8 cellular contexts compared by ENCODE assay signal in the genomic region with DNA sequence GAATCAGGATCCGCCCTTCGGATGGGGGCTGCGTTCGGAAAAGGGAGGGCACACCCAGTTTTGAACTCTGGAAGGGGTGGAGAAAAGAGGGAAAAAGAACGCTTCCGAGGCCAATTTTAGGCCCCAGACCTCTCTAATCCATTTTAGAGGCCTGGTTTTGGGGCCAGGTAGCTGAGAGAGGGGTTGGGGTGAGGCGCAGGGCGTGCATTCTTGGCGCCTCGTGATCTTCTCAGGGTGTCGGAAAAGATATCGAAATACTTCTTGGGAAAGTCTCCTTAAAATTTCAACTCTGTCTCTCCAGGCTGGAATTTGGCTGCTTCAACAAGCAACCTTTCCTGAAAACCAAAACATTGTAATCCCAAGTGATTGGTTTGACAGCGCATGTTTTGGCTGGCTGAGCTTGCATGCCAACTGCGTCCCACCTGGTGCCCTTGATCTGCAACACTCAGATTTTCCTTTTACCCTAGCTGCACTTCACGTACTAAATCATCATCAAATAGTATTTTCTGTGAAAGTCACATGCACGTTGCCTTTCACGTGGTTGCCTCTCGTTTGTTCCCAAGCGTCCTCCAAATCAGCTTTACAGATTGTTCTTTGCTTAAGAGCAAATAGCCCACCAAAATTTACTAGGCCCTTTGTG. TPM values are rescaled to one million over a fixed set of nuclear protein-coding genes. Genes with fewer than 3 reads are reported as not detected.
DNase-seq lines count a peak whose midpoint lies in the region; ATAC-seq and TF ChIP-seq lines count a peak whose summit lies in the region.

No MANE protein-coding gene starts in this region.

- POLR2A ChIA-PET in OCI-LY7 (lab: Charles Lee), result interaction anchor here (0.6 to 1.9 kb wide), 13 partner anchors 15 to 657 kb away, joined by 3 to 11 read pairs (median 3); no protein-coding TSS in a partner anchor

- peaks cover 46% of the 10 kb centered on the region for H3K79me2 ChIP-seq in OCI-LY7 (ENCODE audit: insufficient read depth, low read depth, low read length)

- peak overlapping the region; percentile 84 for H3K4me3 ChIP-seq in OCI-LY7 (ENCODE audit: low read depth, low read length, poor library complexity, severe bottlenecking)
- H3K4me3 ChIP-seq in right cardiac atrium (ENCODE audit: low read length), result peak overlapping the region; percentile 99
- peak overlapping the region; percentile 73 to 94 (median 82) for H3K4me3 ChIP-seq in gastrocnemius medialis

- H3K4me1 ChIP-seq in OCI-LY7 (ENCODE audit: insufficient read depth, low read length, poor library complexity, severe bottlenecking) (peaks cover 26% of the 10 kb centered on the region), right cardiac atrium (ENCODE audit: control insufficient read depth, insufficient read depth, low read length) (peaks cover 2% of the 10 kb centered on the region), gastrocnemius medialis (peaks cover 23% of the 10 kb centered on the region in 2 donors)

- H3K4me2 ChIP-seq in OCI-LY7 (ENCODE audit: low read length), result peak overlapping the region; percentile 92

- H3K9me2 ChIP-seq in OCI-LY7 (ENCODE audit: insufficient read depth, low read length), result no peaks in the 10 kb centered on the region

- H3K9me3 ChIP-seq in OCI-LY7 (ENCODE audit: low read length), result no peaks in the 10 kb centered on the region
- H3K9me3 ChIP-seq in right cardiac atrium (ENCODE audit: control insufficient read depth, low read length), result no peaks in the 10 kb centered on the region
- H3K9me3 ChIP-seq in gastrocnemius medialis, result no peaks in the 10 kb centered on the region

- no peak for TF ChIP-seq CTCF in OCI-LY7 (conservative IDR thresholded peaks at IDR 0.05; ENCODE audit: low read length)
- TF ChIP-seq CTCF in gastrocnemius medialis (IDR thresholded peaks at IDR 0.05 in 4 of 5, conservative IDR thresholded peaks at IDR 0.05 in 1 of 5), result no peak

- intact Hi-C loops in OCI-LY7 (cut with micrococcal nuclease; ENCODE audit: unreplicated experiment) (loop anchor here (1.0 to 5.0 kb wide), 4 partner anchors 68 to 522 kb away; partner anchors contain the start of genes PEX13, PUS10 and USP34), right cardiac atrium (cut with DNase I) (loop anchor here in 3 of 4 donors (5.0 to 10.0 kb wide), 3 partner anchors 126 to 236 kb away; no protein-coding TSS in a partner anchor), gastrocnemius medialis (cut with DNase I; ENCODE audit: low total_unique reads) (loop anchor here (1.0 to 5.0 kb wide), 7 partner anchors 68 to 362 kb away; partner anchors contain the start of gene USP34)

- DNase-seq in DMS114 treated with DMSO at 0.1 percent for 48 hours (lab: John Stamatoyannopoulos, UW; ENCODE audit: unreplicated experiment), result peak; percentile 36
- DNase-seq in HT1080 (ENCODE audit: low read depth), result peak; percentile 47
- peak; percentile 54 for DNase-seq in OCI-LY7 (ENCODE audit: low spot score)
- peak; percentile 54 for DNase-seq in activated naive CD4-positive, alpha-beta T cell treated with Interleukin-2 at 50 U/mL for 16 hours
- DNase-seq in right cardiac atrium, result peak in 1 of 3 donors; percentile 53
- peak; percentile 8 to 25 for DNase-seq in gastrocnemius medialis

- H3K27me3 ChIP-seq in right cardiac atrium (ENCODE audit: control insufficient read depth, insufficient read depth) (no peaks in the 10 kb centered on the region), gastrocnemius medialis (no peaks in the 10 kb centered on the region)

- in situ Hi-C loops in gastrocnemius medialis (cut with MboI; ENCODE audit: low sequenced_read_pairs in 4 of 4), result loop anchor here (10.0 to 25.0 kb wide), 4 partner anchors 64 to 226 kb away; partner anchors contain the start of gene USP34 (in 1 of the 4)

- peaks cover 21% of the 10 kb centered on the region for H4K20me1 ChIP-seq in OCI-LY7 (ENCODE audit: insufficient read depth, low read length)

- CTCF ChIA-PET in OCI-LY7 (lab: Charles Lee; ENCODE audit: unreplicated experiment), result no interaction called here

- WGBS in right cardiac atrium, result 2% methylated on average over 19 of the region's 19 CpGs

- TSS peak; percentile 94 for BruUV-seq in OCI-LY7 (replicated peaks; lab: Mats Ljungman, UMichigan)

- ATAC-seq in right cardiac atrium (no peak), gastrocnemius medialis (no peak), HG03521 (IDR thresholded peaks at IDR 0.05; ENCODE audit: unreplicated experiment) (no peak), HG03571 (IDR thresholded peaks at IDR 0.05; ENCODE audit: unreplicated experiment) (no peak)

- H3K36me3 ChIP-seq in OCI-LY7 (ENCODE audit: insufficient read depth, low read length) (peaks cover 31% of the 10 kb centered on the region), gastrocnemius medialis (no peaks in the 10 kb centered on the region)

- H2AFZ ChIP-seq in OCI-LY7 (ENCODE audit: low read length), result peak overlapping the region; percentile 84

- TF ChIP-seq POLR2A in gastrocnemius medialis (IDR thresholded peaks at IDR 0.05), result no peak

- peak overlapping the region; percentile 89 for H3K27ac ChIP-seq in OCI-LY7 (ENCODE audit: low read depth, low read length, poor library complexity, severe bottlenecking)
- peak overlapping the region; percentile 99 for H3K27ac ChIP-seq in right cardiac atrium (ENCODE audit: low read length)
- peak overlapping the region; percentile 97 to 99 (median 99) for H3K27ac ChIP-seq in gastrocnemius medialis

RNA-seq across cellular contexts. Expression of gene XPO1, which starts 0.9 kb away (rescaled TPM):
- 164 and 197 TPM in 2 replicates for total RNA-seq in HT1080 (2014; rRNA removed; shearing (Covaris generic))
- 135 and 158 TPM in 2 replicates for polyA plus RNA-seq in HT1080 (2015; cell fraction: cytosol; rRNA removed)
- polyA plus RNA-seq in HT1080 (2015; cell fraction: nucleus; rRNA removed), result 443 and 523 TPM in 2 replicates
- total RNA-seq in OCI-LY7 (2014; rRNA removed; shearing (Covaris generic)), result 164 and 177 TPM in 2 replicates
- total RNA-seq in OCI-LY7 (2022), result 287 and 303 TPM in 2 replicates
- 10 to 100 TPM; 53.7 to 81.7 (median 62.2) TPM for total RNA-seq in right cardiac atrium
- 38.5 TPM for polyA plus RNA-seq in right cardiac atrium
- total RNA-seq in gastrocnemius medialis, result 10 to 100 TPM; 34.3 to 69.1 (median 56.3) TPM
